Comparison of ENCODE assay signal across 28 cellular contexts in the genomic region with DNA sequence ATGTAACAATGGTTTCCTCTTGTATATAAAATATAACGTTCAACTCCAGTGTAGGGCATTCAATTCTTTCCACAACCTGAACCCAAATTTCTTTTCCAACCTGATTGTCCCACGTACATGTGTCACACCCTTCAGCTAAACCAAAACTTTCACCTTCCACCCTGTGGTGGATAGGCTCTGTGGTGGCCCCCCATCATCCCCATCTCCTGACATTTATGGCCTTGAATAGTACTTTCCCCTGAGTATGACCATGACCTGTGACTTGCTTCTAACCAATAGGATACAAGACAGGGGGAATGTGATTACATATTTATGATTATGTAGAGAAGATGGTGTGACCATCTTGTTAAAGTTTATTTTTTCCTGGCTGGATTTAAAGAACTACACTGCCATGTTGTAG.
"Had no signal": no experiment of that assay in that cellular context is flagged by ENCODE, and none has a peak within 500 bp of the region (broad histone marks: within the 10 kb centered on the region; RNA-seq: fewer than 3 reads in every experiment).

No MANE protein-coding gene starts in this region.

- DNase-seq: activated B cell treated with CpG ODN at 0.5 μM for 24 hours; activated CD4-positive, alpha-beta T cell treated with anti-CD3 and anti-CD28 coated beads for 48 hours; activated CD4-positive, alpha-beta T cell treated with anti-CD3 and anti-CD28 coated beads, Interleukin-2, amount 50 U/mL, for 1 hour; activated CD4-positive, alpha-beta T cell treated with anti-CD3 and anti-CD28 coated beads, Interleukin-2, amount 50 U/mL, for 48 hours; activated CD8-positive, alpha-beta memory T cell treated with anti-CD3 and anti-CD28 coated beads for 24 hours; activated CD8-positive, alpha-beta T cell treated with anti-CD3 and anti-CD28 coated beads for 36 hours; activated effector memory CD4-positive, alpha-beta T cell treated with Interleukin-2 at 50 U/mL for 16 hours; activated gamma-delta T cell treated with Interleukin-2 at 50 U/mL for 16 hours; activated naive CD4-positive, alpha-beta T cell treated with anti-CD3 and anti-CD28 coated beads, Interleukin-2, amount 50 U/mL, for 16 hours; activated naive CD4-positive, alpha-beta T cell treated with Interleukin-2 at 50 U/mL for 16 hours; activated T-cell treated with anti-CD3 and anti-CD28 coated beads, Interleukin-2, amount 50 U/mL, for 4 hours; brain microvascular endothelial cell; dorsolateral prefrontal cortex; effector memory CD4-positive, alpha-beta T cell; esophagus squamous epithelium; head of caudate nucleus; T-helper 1 cell; T-helper 17 cell; T1000; WERI-Rb-1 had no signal

- H3K27ac ChIP-seq: brain microvascular endothelial cell, coronary artery, dorsolateral prefrontal cortex, epithelial cell of prostate, esophagus squamous epithelium, WERI-Rb-1 had no signal

- ATAC-seq: activated CD4-positive, CD25-positive, alpha-beta regulatory T cell treated with anti-CD3 and anti-CD28 coated beads, Interleukin-2, amount 50 U/mL, for 24 hours; activated CD8-positive, alpha-beta T cell treated with anti-CD3 and anti-CD28 coated beads for 36 hours; activated T-cell treated with anti-CD3 and anti-CD28 coated beads, Interleukin-2, amount 50 U/mL, for 4 hours; activated T-helper 17 cell treated with anti-CD3 and anti-CD28 coated beads, Interleukin-2, amount 50 U/mL, for 72 hours; T-helper 17 cell had no signal

- H3K4me3 Mint-ChIP-seq: activated B cell treated with CpG ODN at 0.5 μM for 24 hours; activated CD8-positive, alpha-beta T cell treated with anti-CD3 and anti-CD28 coated beads for 36 hours; activated naive CD8-positive, alpha-beta T cell; activated T-cell treated with anti-CD3 and anti-CD28 coated beads, Interleukin-2, amount 50 U/mL, for 4 hours; activated T-helper 17 cell treated with anti-CD3 and anti-CD28 coated beads, Interleukin-2, amount 50 U/mL, for 72 hours; central memory CD8-positive, alpha-beta T cell; dendritic cell treated with granulocyte-macrophage colony-stimulating factor and Interleukin-4, amounts not matched to agents 40 ng/mL and 50 ng/mL, for 4 days; T-helper 17 cell; T-helper 2 cell treated with Interferon-gamma antibody and Interleukin-4, amounts not matched to agents 5 μg/mL and 100 μg/mL, for 36 hours had no signal

- H3K27ac Mint-ChIP-seq: activated B cell treated with CpG ODN at 0.5 μM for 24 hours; activated CD8-positive, alpha-beta T cell treated with anti-CD3 and anti-CD28 coated beads for 36 hours; activated naive CD8-positive, alpha-beta T cell; activated T-helper 17 cell treated with anti-CD3 and anti-CD28 coated beads, Interleukin-2, amount 50 U/mL, for 72 hours; dendritic cell treated with granulocyte-macrophage colony-stimulating factor and Interleukin-4, amounts not matched to agents 40 ng/mL and 50 ng/mL, for 4 days; T-helper 17 cell; T-helper 2 cell treated with Interferon-gamma antibody and Interleukin-4, amounts not matched to agents 5 μg/mL and 100 μg/mL, for 36 hours had no signal

- H3K4me3 ChIP-seq: coronary artery, dorsolateral prefrontal cortex, esophagus squamous epithelium had no signal

- H3K36me3 ChIP-seq: brain microvascular endothelial cell, esophagus squamous epithelium, WERI-Rb-1 had no signal

- H3K9me3 Mint-ChIP-seq: activated B cell treated with CpG ODN at 0.5 μM for 24 hours; activated CD8-positive, alpha-beta T cell treated with anti-CD3 and anti-CD28 coated beads for 36 hours; activated T-cell treated with anti-CD3 and anti-CD28 coated beads, Interleukin-2, amount 50 U/mL, for 4 hours; activated T-helper 17 cell treated with anti-CD3 and anti-CD28 coated beads, Interleukin-2, amount 50 U/mL, for 72 hours; central memory CD8-positive, alpha-beta T cell; dendritic cell treated with granulocyte-macrophage colony-stimulating factor and Interleukin-4, amounts not matched to agents 40 ng/mL and 50 ng/mL, for 4 days had no signal

- H3K27me3 ChIP-seq: brain microvascular endothelial cell, dorsolateral prefrontal cortex, esophagus squamous epithelium had no signal

- H3K4me1 ChIP-seq: esophagus squamous epithelium had no signal

- H3K36me3 Mint-ChIP-seq: activated naive CD8-positive, alpha-beta T cell had no signal

- H3K27me3 Mint-ChIP-seq: activated B cell treated with CpG ODN at 0.5 μM for 24 hours; activated CD8-positive, alpha-beta T cell treated with anti-CD3 and anti-CD28 coated beads for 36 hours; activated naive CD8-positive, alpha-beta T cell; activated T-helper 17 cell treated with anti-CD3 and anti-CD28 coated beads, Interleukin-2, amount 50 U/mL, for 72 hours; central memory CD8-positive, alpha-beta T cell; dendritic cell treated with granulocyte-macrophage colony-stimulating factor and Interleukin-4, amounts not matched to agents 40 ng/mL and 50 ng/mL, for 4 days; T-helper 17 cell had no signal
